In the genomic region with DNA sequence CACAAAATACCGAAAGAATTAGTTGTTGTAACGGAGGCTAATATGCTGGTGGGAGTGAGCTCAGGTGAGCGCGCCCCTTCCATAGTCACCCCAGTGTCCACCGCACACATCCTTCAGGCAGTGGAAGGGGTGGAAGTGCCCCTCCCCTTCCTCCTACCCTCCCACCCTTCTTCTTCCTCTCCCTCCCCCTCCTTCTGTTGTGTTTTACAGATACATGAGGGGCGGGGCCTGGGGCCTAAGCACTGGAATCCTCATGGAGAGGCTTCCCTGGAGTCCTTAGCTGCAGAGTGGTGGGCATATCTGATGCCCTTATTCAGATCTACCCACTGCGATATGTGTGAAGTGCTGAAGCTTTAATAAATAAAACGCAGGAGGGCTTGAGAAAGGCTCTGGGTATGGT, we compare ENCODE assay signal across 2 cellular contexts.
TF ChIP-seq lines count a peak whose summit lies in the region.

No MANE protein-coding gene starts in this region.

TF ChIP-seq in GM23338, 12 proteins besides CTCF, POLR2A, EP300 and RAD21 (continued from another document):
- TF ChIP-seq, protein P1, sequence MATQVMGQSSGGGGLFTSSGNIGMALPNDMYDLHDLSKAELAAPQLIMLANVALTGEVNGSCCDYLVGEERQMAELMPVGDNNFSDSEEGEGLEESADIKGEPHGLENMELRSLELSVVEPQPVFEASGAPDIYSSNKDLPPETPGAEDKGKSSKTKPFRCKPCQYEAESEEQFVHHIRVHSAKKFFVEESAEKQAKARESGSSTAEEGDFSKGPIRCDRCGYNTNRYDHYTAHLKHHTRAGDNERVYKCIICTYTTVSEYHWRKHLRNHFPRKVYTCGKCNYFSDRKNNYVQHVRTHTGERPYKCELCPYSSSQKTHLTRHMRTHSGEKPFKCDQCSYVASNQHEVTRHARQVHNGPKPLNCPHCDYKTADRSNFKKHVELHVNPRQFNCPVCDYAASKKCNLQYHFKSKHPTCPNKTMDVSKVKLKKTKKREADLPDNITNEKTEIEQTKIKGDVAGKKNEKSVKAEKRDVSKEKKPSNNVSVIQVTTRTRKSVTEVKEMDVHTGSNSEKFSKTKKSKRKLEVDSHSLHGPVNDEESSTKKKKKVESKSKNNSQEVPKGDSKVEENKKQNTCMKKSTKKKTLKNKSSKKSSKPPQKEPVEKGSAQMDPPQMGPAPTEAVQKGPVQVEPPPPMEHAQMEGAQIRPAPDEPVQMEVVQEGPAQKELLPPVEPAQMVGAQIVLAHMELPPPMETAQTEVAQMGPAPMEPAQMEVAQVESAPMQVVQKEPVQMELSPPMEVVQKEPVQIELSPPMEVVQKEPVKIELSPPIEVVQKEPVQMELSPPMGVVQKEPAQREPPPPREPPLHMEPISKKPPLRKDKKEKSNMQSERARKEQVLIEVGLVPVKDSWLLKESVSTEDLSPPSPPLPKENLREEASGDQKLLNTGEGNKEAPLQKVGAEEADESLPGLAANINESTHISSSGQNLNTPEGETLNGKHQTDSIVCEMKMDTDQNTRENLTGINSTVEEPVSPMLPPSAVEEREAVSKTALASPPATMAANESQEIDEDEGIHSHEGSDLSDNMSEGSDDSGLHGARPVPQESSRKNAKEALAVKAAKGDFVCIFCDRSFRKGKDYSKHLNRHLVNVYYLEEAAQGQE (IDR thresholded peaks at IDR 0.05; ENCODE audit: unreplicated experiment): no peak
- TF ChIP-seq CREB1 (CRISPR knock-in tag; IDR thresholded peaks at IDR 0.05; ENCODE audit: low read depth): no peak
- no peak for TF ChIP-seq POLR2AphosphoS5 (IDR thresholded peaks at IDR 0.05; ENCODE audit: low read depth)
- TF ChIP-seq, protein P2, sequence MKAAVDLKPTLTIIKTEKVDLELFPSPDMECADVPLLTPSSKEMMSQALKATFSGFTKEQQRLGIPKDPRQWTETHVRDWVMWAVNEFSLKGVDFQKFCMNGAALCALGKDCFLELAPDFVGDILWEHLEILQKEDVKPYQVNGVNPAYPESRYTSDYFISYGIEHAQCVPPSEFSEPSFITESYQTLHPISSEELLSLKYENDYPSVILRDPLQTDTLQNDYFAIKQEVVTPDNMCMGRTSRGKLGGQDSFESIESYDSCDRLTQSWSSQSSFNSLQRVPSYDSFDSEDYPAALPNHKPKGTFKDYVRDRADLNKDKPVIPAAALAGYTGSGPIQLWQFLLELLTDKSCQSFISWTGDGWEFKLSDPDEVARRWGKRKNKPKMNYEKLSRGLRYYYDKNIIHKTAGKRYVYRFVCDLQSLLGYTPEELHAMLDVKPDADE (IDR thresholded peaks at IDR 0.05): no peak
- TF ChIP-seq JUNB (IDR thresholded peaks at IDR 0.05; ENCODE audit: unreplicated experiment): no peak
- TF ChIP-seq EZH2phosphoT487 (IDR thresholded peaks at IDR 0.05; ENCODE audit: unreplicated experiment): no peak
- TF ChIP-seq STAT1 (IDR thresholded peaks at IDR 0.05; ENCODE audit: unreplicated experiment): no peak
- no peak for TF ChIP-seq ZNF114 (CRISPR knock-in tag; IDR thresholded peaks at IDR 0.05)
- no peak for TF ChIP-seq EZH2 (IDR thresholded peaks at IDR 0.05; ENCODE audit: low read depth, unreplicated experiment)
- TF ChIP-seq, protein P3, sequence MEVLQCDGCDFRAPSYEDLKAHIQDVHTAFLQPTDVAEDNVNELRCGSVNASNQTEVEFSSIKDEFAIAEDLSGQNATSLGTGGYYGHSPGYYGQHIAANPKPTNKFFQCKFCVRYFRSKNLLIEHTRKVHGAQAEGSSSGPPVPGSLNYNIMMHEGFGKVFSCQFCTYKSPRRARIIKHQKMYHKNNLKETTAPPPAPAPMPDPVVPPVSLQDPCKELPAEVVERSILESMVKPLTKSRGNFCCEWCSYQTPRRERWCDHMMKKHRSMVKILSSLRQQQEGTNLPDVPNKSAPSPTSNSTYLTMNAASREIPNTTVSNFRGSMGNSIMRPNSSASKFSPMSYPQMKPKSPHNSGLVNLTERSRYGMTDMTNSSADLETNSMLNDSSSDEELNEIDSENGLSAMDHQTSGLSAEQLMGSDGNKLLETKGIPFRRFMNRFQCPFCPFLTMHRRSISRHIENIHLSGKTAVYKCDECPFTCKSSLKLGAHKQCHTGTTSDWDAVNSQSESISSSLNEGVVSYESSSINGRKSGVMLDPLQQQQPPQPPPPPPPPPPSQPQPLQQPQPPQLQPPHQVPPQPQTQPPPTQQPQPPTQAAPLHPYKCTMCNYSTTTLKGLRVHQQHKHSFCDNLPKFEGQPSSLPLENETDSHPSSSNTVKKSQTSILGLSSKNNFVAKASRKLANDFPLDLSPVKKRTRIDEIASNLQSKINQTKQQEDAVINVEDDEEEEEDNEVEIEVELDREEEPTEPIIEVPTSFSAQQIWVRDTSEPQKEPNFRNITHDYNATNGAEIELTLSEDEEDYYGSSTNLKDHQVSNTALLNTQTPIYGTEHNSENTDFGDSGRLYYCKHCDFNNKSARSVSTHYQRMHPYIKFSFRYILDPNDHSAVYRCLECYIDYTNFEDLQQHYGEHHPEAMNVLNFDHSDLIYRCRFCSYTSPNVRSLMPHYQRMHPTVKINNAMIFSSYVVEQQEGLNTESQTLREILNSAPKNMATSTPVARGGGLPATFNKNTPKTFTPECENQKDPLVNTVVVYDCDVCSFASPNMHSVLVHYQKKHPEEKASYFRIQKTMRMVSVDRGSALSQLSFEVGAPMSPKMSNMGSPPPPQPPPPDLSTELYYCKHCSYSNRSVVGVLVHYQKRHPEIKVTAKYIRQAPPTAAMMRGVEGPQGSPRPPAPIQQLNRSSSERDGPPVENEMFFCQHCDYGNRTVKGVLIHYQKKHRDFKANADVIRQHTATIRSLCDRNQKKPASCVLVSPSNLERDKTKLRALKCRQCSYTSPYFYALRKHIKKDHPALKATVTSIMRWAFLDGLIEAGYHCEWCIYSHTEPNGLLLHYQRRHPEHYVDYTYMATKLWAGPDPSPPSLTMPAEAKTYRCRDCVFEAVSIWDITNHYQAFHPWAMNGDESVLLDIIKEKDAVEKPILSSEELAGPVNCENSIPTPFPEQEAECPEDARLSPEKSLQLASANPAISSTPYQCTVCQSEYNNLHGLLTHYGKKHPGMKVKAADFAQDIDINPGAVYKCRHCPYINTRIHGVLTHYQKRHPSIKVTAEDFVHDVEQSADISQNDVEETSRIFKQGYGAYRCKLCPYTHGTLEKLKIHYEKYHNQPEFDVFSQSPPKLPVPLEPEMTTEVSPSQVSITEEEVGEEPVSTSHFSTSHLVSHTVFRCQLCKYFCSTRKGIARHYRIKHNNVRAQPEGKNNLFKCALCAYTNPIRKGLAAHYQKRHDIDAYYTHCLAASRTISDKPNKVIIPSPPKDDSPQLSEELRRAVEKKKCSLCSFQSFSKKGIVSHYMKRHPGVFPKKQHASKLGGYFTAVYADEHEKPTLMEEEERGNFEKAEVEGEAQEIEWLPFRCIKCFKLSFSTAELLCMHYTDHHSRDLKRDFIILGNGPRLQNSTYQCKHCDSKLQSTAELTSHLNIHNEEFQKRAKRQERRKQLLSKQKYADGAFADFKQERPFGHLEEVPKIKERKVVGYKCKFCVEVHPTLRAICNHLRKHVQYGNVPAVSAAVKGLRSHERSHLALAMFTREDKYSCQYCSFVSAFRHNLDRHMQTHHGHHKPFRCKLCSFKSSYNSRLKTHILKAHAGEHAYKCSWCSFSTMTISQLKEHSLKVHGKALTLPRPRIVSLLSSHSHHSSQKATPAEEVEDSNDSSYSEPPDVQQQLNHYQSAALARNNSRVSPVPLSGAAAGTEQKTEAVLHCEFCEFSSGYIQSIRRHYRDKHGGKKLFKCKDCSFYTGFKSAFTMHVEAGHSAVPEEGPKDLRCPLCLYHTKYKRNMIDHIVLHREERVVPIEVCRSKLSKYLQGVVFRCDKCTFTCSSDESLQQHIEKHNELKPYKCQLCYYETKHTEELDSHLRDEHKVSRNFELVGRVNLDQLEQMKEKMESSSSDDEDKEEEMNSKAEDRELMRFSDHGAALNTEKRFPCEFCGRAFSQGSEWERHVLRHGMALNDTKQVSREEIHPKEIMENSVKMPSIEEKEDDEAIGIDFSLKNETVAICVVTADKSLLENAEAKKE (CRISPR knock-in tag; IDR thresholded peaks at IDR 0.05): no peak
TF ChIP-seq in GM23338: peak in this region for 0.

TF ChIP-seq in WTC11, 78 proteins besides CTCF, POLR2A, EP300 and RAD21 (continued from another document):
- TF ChIP-seq, protein P4, sequence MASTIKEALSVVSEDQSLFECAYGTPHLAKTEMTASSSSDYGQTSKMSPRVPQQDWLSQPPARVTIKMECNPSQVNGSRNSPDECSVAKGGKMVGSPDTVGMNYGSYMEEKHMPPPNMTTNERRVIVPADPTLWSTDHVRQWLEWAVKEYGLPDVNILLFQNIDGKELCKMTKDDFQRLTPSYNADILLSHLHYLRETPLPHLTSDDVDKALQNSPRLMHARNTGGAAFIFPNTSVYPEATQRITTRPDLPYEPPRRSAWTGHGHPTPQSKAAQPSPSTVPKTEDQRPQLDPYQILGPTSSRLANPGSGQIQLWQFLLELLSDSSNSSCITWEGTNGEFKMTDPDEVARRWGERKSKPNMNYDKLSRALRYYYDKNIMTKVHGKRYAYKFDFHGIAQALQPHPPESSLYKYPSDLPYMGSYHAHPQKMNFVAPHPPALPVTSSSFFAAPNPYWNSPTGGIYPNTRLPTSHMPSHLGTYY (CRISPR knock-in tag; IDR thresholded peaks at IDR 0.05): no peak
- TF ChIP-seq ETV6 (CRISPR knock-in tag; IDR thresholded peaks at IDR 0.05) (no peak), GABPB1 (CRISPR knock-in tag; IDR thresholded peaks at IDR 0.05) (no peak), ZNF232 (CRISPR knock-in tag; IDR thresholded peaks at IDR 0.05) (no peak), ZNF317 (CRISPR knock-in tag; IDR thresholded peaks at IDR 0.05; ENCODE audit: borderline replicate concordance, low read depth) (no peak), KAT7 (CRISPR knock-in tag; IDR thresholded peaks at IDR 0.05; ENCODE audit: borderline replicate concordance) (no peak), PRDM15 (CRISPR knock-in tag; IDR thresholded peaks at IDR 0.05) (no peak), NR3C1 (CRISPR knock-in tag; conservative IDR thresholded peaks at IDR 0.05; ENCODE audit: low read depth) (no peak), JAZF1 (CRISPR knock-in tag; IDR thresholded peaks at IDR 0.05) (no peak), ZNF121 (CRISPR knock-in tag; IDR thresholded peaks at IDR 0.05) (no peak), PRRX2 (CRISPR knock-in tag; IDR thresholded peaks at IDR 0.05) (no peak), SMAD4 (CRISPR knock-in tag; IDR thresholded peaks at IDR 0.05) (no peak), ZNF396 (CRISPR knock-in tag; IDR thresholded peaks at IDR 0.05; ENCODE audit: borderline replicate concordance) (no peak), IRF2 (CRISPR knock-in tag; IDR thresholded peaks at IDR 0.05; ENCODE audit: borderline replicate concordance, low read depth) (no peak)
TF ChIP-seq in WTC11: peak in this region for 0.
